ENCODE assay signal across 8 cellular contexts in the genomic region with DNA sequence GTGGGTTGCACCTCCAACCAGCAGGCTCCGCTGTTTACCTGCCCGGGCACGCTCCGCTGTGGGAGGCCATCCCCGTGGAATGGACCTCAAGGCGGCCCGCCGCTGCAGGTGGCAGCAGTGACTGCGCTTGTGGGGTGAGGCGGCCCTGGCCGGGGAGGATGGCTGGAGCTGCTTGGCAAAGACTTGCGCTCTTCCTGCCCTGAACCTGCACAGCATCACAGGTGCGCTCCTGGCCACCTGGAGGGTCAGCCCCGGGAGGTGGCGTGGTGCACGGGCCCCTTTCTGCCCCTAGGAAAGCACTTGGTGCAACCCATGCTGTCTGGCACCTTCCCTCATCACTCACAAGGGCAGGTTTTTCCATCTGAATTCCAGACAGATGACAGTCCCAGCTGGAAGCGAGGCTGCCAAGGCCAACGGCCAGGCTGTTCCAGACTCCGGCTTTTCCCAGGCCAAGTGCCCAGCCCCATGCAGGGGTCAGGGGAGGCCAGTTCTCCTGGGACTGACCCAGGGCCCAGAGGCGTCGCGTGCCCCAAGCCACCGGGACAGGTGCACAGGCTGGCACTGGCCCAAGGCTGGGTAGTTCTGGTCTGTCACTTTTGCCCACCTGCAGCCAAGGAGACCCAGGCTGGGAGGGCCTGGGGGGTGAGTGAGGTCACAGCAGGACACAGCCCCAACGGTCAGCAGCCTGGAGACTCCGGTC. TPM values are rescaled to one million over a fixed set of nuclear protein-coding genes. Genes with fewer than 3 reads are reported as not detected.
A peak's percentile ranks its signal among the peaks of the same experiment; 100 is the strongest.
DNase-seq lines count a peak whose midpoint lies in the region; ATAC-seq and TF ChIP-seq lines count a peak whose summit lies in the region.

No MANE protein-coding gene starts in this region.

- CTCF ChIA-PET in MCF 10A (lab: Yijun Ruan, JAX), result interaction anchor here (0.6 to 1.9 kb wide), 9 partner anchors 9 to 314 kb away, joined by 3 to 7 read pairs (median 4); partner anchors contain the start of gene RAB40B

- ATAC-seq in HG02610 (IDR thresholded peaks at IDR 0.05; ENCODE audit: unreplicated experiment), result no peak
- no peak for ATAC-seq in GM19035 (IDR thresholded peaks at IDR 0.05; ENCODE audit: unreplicated experiment)

- POLR2A ChIA-PET in MCF 10A (lab: Yijun Ruan, JAX), result interaction anchor here (0.7 to 2.1 kb wide), 9 partner anchors 15 to 150 kb away, joined by 3 to 11 read pairs (median 4); partner anchors contain the start of gene SECTM1

- peak; percentile 28 for TF ChIP-seq CTCF in MCF 10A (IDR thresholded peaks at IDR 0.05; ENCODE audit: unreplicated experiment)
- no peak for TF ChIP-seq CTCF in GM10266 (IDR thresholded peaks at IDR 0.05; ENCODE audit: control insufficient read depth, insufficient read depth, low read depth, missing control alignments)

- DNase-seq in DMS79 treated with DMSO at 0.1 percent for 48 hours (lab: John Stamatoyannopoulos, UW), result peak; percentile 50
- peak; percentile 27 to 67 for DNase-seq in NCI-H187 (lab: John Stamatoyannopoulos, UW)
- DNase-seq in MCF 10A (ENCODE audit: unreplicated experiment), result peak; percentile 73
- DNase-seq in myocyte (ENCODE audit: low read depth), result peak; percentile 96
- DNase-seq in iPS-NIHi7 (ENCODE audit: extremely low spot score), result no peak
- DNase-seq in GM10266 (ENCODE audit: extremely low spot score), result no peak

- intact Hi-C loops in MCF 10A (cut with micrococcal nuclease), result loop anchor here (10.0 kb wide), 1 partner anchor 170 kb away; no protein-coding TSS in a partner anchor

- no peaks in the 10 kb centered on the region for H3K36me3 Mint-ChIP-seq in MCF 10A (ENCODE audit: insufficient read depth, unreplicated experiment)

- no peak overlapping the region for H3K27ac Mint-ChIP-seq in MCF 10A (ENCODE audit: low read depth, unreplicated experiment)

- no TSS peak for BruUV-seq in MCF 10A (replicated peaks; lab: Mats Ljungman, UMichigan)

- peaks cover 15% of the 10 kb centered on the region for H3K4me1 Mint-ChIP-seq in MCF 10A (ENCODE audit: insufficient read depth, unreplicated experiment)

- peaks cover 30% of the 10 kb centered on the region for H3K27me3 Mint-ChIP-seq in MCF 10A (ENCODE audit: insufficient read depth, unreplicated experiment)

- H3K9me3 Mint-ChIP-seq in MCF 10A (ENCODE audit: unreplicated experiment), result no peaks in the 10 kb centered on the region

- H3K4me3 Mint-ChIP-seq in MCF 10A (ENCODE audit: unreplicated experiment), result no peak overlapping the region

RNA-seq across cellular contexts. Expression of gene UTS2R, which starts 13.3 kb away (rescaled TPM):
- not detected in 2 replicates for total RNA-seq in MCF 10A (2022)
- total RNA-seq in myocyte, result 29.1 and 60.3 TPM in 2 replicates
- polyA plus RNA-seq in myocyte (2012), result 12.9 TPM

RNA-seq across cellular contexts. Expression of gene TEX19, which starts 25.8 kb away (rescaled TPM):
- total RNA-seq in MCF 10A (2022), result not detected in 2 replicates
- 0.80 and 1.1 TPM in 2 replicates for total RNA-seq in myocyte
- 0.26 TPM for polyA plus RNA-seq in myocyte (2012)

RNA-seq across cellular contexts. Expression of gene HEXD, which starts 33.3 kb away (rescaled TPM):
- 14.8 and 16.2 TPM in 2 replicates for total RNA-seq in MCF 10A (2022)
- total RNA-seq in myocyte, result 30.2 and 41.8 TPM in 2 replicates
- polyA plus RNA-seq in myocyte (2012), result 14.7 TPM

RNA-seq across cellular contexts. Expression of gene OGFOD3, which starts 33.5 kb away (rescaled TPM):
- 16.5 and 21.1 TPM in 2 replicates for total RNA-seq in MCF 10A (2022)
- total RNA-seq in myocyte, result 37.4 and 53.4 TPM in 2 replicates
- polyA plus RNA-seq in myocyte (2012), result 30.9 TPM

RNA-seq across cellular contexts. Expression of gene SECTM1, which starts 51.3 kb away (rescaled TPM):
- 7.5 and 13.4 TPM in 2 replicates for total RNA-seq in MCF 10A (2022)
- 65.8 and 76.1 TPM in 2 replicates for total RNA-seq in myocyte
- polyA plus RNA-seq in myocyte (2012), result 5.2 TPM

Comparison
In these comparisons a context has a peak if more than half of its experiments do, and no peak if none do; other contexts are left out.
1. DNase-seq: peak in DMS79 treated with DMSO at 0.1 percent for 48 hours (single experiment), NCI-H187 (2 of 2), MCF 10A (single experiment) and myocyte (single experiment); none in iPS-NIHi7 (single experiment) and GM10266 (single experiment).
2. RNA of gene UTS2R, which starts 13.3 kb away (total RNA-seq): 29.1 to 60.3 TPM in myocyte; not detected in MCF 10A; every median in the first group is over 10 times any median in the second.